Comparison of ENCODE assay signal across 1 cellular context in genomic region chr2:162487816-162488215, GRCh38.
TF ChIP-seq lines count a peak whose summit lies in the region.

No MANE protein-coding gene starts in this region.

TF ChIP-seq in H1, 55 proteins besides CTCF, POLR2A, EP300 and RAD21 (continued from another document):
- TF ChIP-seq CHD7 (IDR thresholded peaks at IDR 0.05; ENCODE audit: insufficient replicate concordance, low read length): no peak
- no peak for TF ChIP-seq SP1 (IDR thresholded peaks at IDR 0.05; ENCODE audit: low read depth, low read length)
